Comparison of ENCODE assay signal across 12 cellular contexts in genomic region chr18:48342125-48342524, GRCh38.
DNase-seq lines count a peak whose midpoint lies in the region; ATAC-seq and TF ChIP-seq lines count a peak whose summit lies in the region.
"Had no signal": no experiment of that assay in that cellular context is flagged by ENCODE, and none has a peak within 500 bp of the region (broad histone marks: within the 10 kb centered on the region; RNA-seq: fewer than 3 reads in every experiment).

No MANE protein-coding gene starts in this region.

- intact Hi-C loops in tibial artery (cut with DNase I; ENCODE audit: low total_unique reads): no loop called here

- no peaks in the 10 kb centered on the region for H3K27me3 ChIP-seq in tibial artery
- H3K27me3 ChIP-seq: upper lobe of left lung had no signal

- no peaks in the 10 kb centered on the region for H3K9me3 ChIP-seq in tibial artery
- H3K9me3 ChIP-seq: upper lobe of left lung had no signal

- peak overlapping the region in 1 of 2 donors; percentile 16 for H3K4me3 ChIP-seq in tibial artery
- H3K4me3 ChIP-seq: GM12878 had no signal

- no peak for TF ChIP-seq CTCF in tibial artery (IDR thresholded peaks at IDR 0.05)

- H3K36me3 ChIP-seq in tibial artery: no peaks in the 10 kb centered on the region
- H3K36me3 ChIP-seq: upper lobe of left lung had no signal

- no peak for ATAC-seq in HG02763 (IDR thresholded peaks at IDR 0.05; ENCODE audit: unreplicated experiment)
- ATAC-seq: GM12878, left lobe of liver had no signal

- DNase-seq in NCI-H524 (lab: John Stamatoyannopoulos, UW): peak; percentile 57 to 62
- DNase-seq in NCI-H524 treated with DMSO at 0.1 percent for 48 hours (lab: John Stamatoyannopoulos, UW): no peak
- peak in 46 of 56 donors; percentile 9 to 75 (median 40) for DNase-seq in amygdala (lab: John Stamatoyannopoulos, UW)
- DNase-seq in left kidney (ENCODE audit: low read depth, low spot score): peak; percentile 19
- peak in 1 of 2 donors; percentile 88 for DNase-seq in tibial artery
- no peak for DNase-seq in cortex of kidney (lab: John Stamatoyannopoulos, UW)
- DNase-seq in dermis blood vessel endothelial cell: no peak
- DNase-seq: activated CD4-positive, CD25-positive, alpha-beta regulatory T cell had no signal

- peaks cover 0 to 70% (median 52%) of the 10 kb centered on the region in 4 donors for H3K4me1 ChIP-seq in tibial artery

- H3K27ac ChIP-seq in tibial artery: peak overlapping the region; percentile 78 to 80

Comparison
In these comparisons a context has a peak if more than half of its experiments do, and no peak if none do; other contexts are left out.
1. DNase-seq: peak in NCI-H524 (2 of 2), amygdala (46 of 56) and left kidney (single experiment); none in NCI-H524 treated with DMSO at 0.1 percent for 48 hours (single experiment), cortex of kidney (single experiment) and dermis blood vessel endothelial cell (single experiment).